Comparison of ENCODE assay signal across 26 cellular contexts in the genomic region with DNA sequence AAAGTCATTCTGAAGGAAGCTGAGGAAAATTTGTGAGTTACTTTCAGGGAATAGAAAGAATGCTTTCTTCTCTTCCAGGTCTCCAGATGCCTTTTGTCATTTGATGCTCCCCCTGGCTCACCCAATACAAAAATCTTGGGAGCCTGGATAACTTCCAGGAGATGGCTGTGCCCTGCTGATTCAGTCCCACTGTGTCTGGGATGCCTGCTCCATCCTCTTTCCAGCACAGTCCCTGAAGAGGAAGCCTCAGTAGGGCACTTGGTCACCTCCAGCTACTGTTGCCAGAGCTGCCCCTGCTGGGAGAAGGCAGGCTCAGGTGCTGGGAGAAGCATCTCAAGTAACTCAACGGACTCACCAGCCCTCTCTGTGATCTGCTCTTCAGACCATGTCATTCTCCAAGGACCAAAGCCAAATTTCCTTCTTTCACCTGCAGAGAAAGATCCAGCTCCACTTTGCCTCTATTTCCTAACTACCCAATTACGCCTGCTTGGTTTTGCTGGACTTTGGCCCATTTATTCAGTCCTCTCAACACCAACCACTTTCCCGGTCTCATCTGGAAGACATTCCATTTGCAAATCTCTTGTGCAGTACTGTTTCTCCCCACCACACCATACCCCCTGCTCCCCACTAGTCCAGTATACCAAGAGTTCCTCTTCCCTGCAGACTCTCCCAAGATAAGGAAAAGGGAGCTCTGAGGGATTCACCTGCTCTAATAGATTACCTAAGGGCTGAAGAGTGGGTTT. TPM values are rescaled to one million over a fixed set of nuclear protein-coding genes. Genes with fewer than 3 reads are reported as not detected.
DNase-seq lines count a peak whose midpoint lies in the region; ATAC-seq, FAIRE-seq and TF ChIP-seq lines count a peak whose summit lies in the region.
"Had no signal": no experiment of that assay in that cellular context is flagged by ENCODE, and none has a peak within 500 bp of the region (broad histone marks: within the 10 kb centered on the region; RNA-seq: fewer than 3 reads in every experiment).

No MANE protein-coding gene starts in this region.

- no peak overlapping the region for H3K4me2 ChIP-seq in A549
- H3K4me2 ChIP-seq: SK-N-SH had no signal

- no peaks in the 10 kb centered on the region for H3K27me3 Mint-ChIP-seq in memory B cell
- H3K27me3 Mint-ChIP-seq: activated CD4-positive, alpha-beta memory T cell treated with anti-CD3 and anti-CD28 coated beads for 36 hours; CD4-positive, alpha-beta T cell; IgD-negative memory B cell had no signal

- H3K4me3 Mint-ChIP-seq in memory B cell, result peak overlapping the region; percentile 11
- H3K4me3 Mint-ChIP-seq: activated CD4-positive, alpha-beta memory T cell treated with anti-CD3 and anti-CD28 coated beads for 36 hours; CD4-positive, alpha-beta T cell; mesothelial cell of epicardium; natural killer cell had no signal

- POLR2A ChIA-PET in A549 (lab: Yijun Ruan, JAX), result no interaction called here

- intact Hi-C loops in adrenal gland (cut with DNase I), result loop anchor here in 1 of 2 donors (10.0 kb wide), 1 partner anchor 193 kb away; no protein-coding TSS in a partner anchor
- intact Hi-C loops in uterus (cut with DNase I; ENCODE audit: low total_unique reads), result no loop called here

- TF ChIP-seq CTCF in A549 (IDR thresholded peaks at IDR 0.05), result no peak
- peak in 3 of 6 experiments; percentile 15 to 35 (median 22) for TF ChIP-seq CTCF in adrenal gland (IDR thresholded peaks at IDR 0.05)
- TF ChIP-seq CTCF in uterus (IDR thresholded peaks at IDR 0.05), result no peak

- no peak for TF ChIP-seq EP300 in A549 (IDR thresholded peaks at IDR 0.05)

- TF ChIP-seq RAD21 in A549 (conservative IDR thresholded peaks at IDR 0.05 in 1 of 2, IDR thresholded peaks at IDR 0.05 in 1 of 2), result no peak

- H3K9me3 Mint-ChIP-seq in memory B cell, result peaks cover 1% of the 10 kb centered on the region
- H3K9me3 Mint-ChIP-seq: CD4-positive, alpha-beta T cell; IgD-negative memory B cell; natural killer cell had no signal

- ATAC-seq in A549 (peak; percentile 33 to 68; a peak in 3 of 6 replicates), memory B cell (ENCODE audit: low read depth) (no peak), HG03378 (IDR thresholded peaks at IDR 0.05; ENCODE audit: unreplicated experiment) (no peak), GM21360 (IDR thresholded peaks at IDR 0.05; ENCODE audit: unreplicated experiment) (no peak), GM18498 (IDR thresholded peaks at IDR 0.05; ENCODE audit: unreplicated experiment) (no peak)
- ATAC-seq: natural killer cell had no signal

- CTCF ChIA-PET in A549 (lab: Yijun Ruan, JAX), result interaction anchor here (0.9 to 2.9 kb wide), 13 partner anchors 8 to 643 kb away, joined by 3 to 22 read pairs (median 4); no protein-coding TSS in a partner anchor

- H3K27ac Mint-ChIP-seq in memory B cell, result peak overlapping the region; percentile 12
- H3K27ac Mint-ChIP-seq: activated CD4-positive, alpha-beta memory T cell treated with anti-CD3 and anti-CD28 coated beads for 36 hours; CD4-positive, alpha-beta T cell; mesothelial cell of epicardium had no signal

- H3K27ac ChIP-seq in A549, result no peak overlapping the region; a peak in 1 of 6 replicates
- peak overlapping the region; percentile 4 to 86 (median 57) for H3K27ac ChIP-seq in adrenal gland
- H3K27ac ChIP-seq in uterus, result peak overlapping the region in 1 of 2 donors; percentile 25
- H3K27ac ChIP-seq: brain microvascular endothelial cell, colonic mucosa, RWPE1 had no signal

- H3K4me1 ChIP-seq in A549 (peaks cover 31% of the 10 kb centered on the region; the same call in 2 of the 3 replicates), adrenal gland (replicated peaks in 1 of 2) (peaks cover 31 to 65% of the 10 kb centered on the region in 2 donors), uterus (no peaks in the 10 kb centered on the region)
- H3K4me1 ChIP-seq: colonic mucosa had no signal

- TF ChIP-seq POLR2A in A549 (IDR thresholded peaks at IDR 0.05; ENCODE audit: low read length), result no peak
- no peak for TF ChIP-seq POLR2A in adrenal gland (IDR thresholded peaks at IDR 0.05)
- TF ChIP-seq POLR2A in uterus (IDR thresholded peaks at IDR 0.05), result no peak

- peaks cover 0 to 5% of the 10 kb centered on the region in 2 donors for H3K36me3 ChIP-seq in adrenal gland (replicated peaks in 1 of 2)
- H3K36me3 ChIP-seq in uterus, result no peaks in the 10 kb centered on the region
- H3K36me3 ChIP-seq: brain microvascular endothelial cell, colonic mucosa had no signal

- FAIRE-seq in A549 (lab: Jason Lieb, UNC), result no peak

- H3K36me3 Mint-ChIP-seq in memory B cell, result peaks cover 14% of the 10 kb centered on the region
- H3K36me3 Mint-ChIP-seq: natural killer cell had no signal

- H3K27me3 ChIP-seq in adrenal gland (no peaks in the 10 kb centered on the region), uterus (no peaks in the 10 kb centered on the region)
- H3K27me3 ChIP-seq: brain microvascular endothelial cell, colonic mucosa had no signal

- H3K4me3 ChIP-seq in A549 (no peak overlapping the region), adrenal gland (no peak overlapping the region), uterus (no peak overlapping the region)
- H3K4me3 ChIP-seq: colonic mucosa had no signal

- DNase-seq in A549 (ENCODE audit: low read depth in 1 of 2, low spot score in 1 of 2), result no peak
- DNase-seq in EL, result peak; percentile 7
- DNase-seq in adrenal gland, result peak in 3 of 7 donors; percentile 34 to 44 (median 37)
- DNase-seq in memory B cell (ENCODE audit: low spot score in 2 of 2), result no peak
- no peak for DNase-seq in uterus
- DNase-seq: activated gamma-delta T cell treated with Interleukin-2 at 50 U/mL for 16 hours; activated T-cell treated with anti-CD3 and anti-CD28 coated beads for 4 hours; brain microvascular endothelial cell; CD4-positive, alpha-beta T cell; colonic mucosa; DMS 273 treated with DMSO at 0.1 percent for 48 hours; GF-D8; natural killer cell; NCI-H1417; NCI-H524 treated with DMSO at 0.1 percent for 48 hours; right cardiac atrium; SK-N-SH; stimulated activated CD8-positive, alpha-beta memory T cell treated with anti-CD3 and anti-CD28 coated beads, Interleukin-4, amount 100 ng/mL, for 48 hours; T-helper 9 cell had no signal

- 79% methylated on average over 3 of the region's 3 CpGs for WGBS in A549 (ENCODE audit: missing lambda C conversion rate)
- whole genome bisulfite sequencing in adrenal gland, 4 donors, result 67 to 80% (median 74%) methylated on average over 3 of the region's 3 CpGs

- peaks cover 39% of the 10 kb centered on the region for H3K4me1 Mint-ChIP-seq in memory B cell

- H3K9me3 ChIP-seq in A549 (peaks cover 11% of the 10 kb centered on the region), adrenal gland (replicated peaks in 1 of 3) (no peaks in the 10 kb centered on the region), uterus (no peaks in the 10 kb centered on the region)
- H3K9me3 ChIP-seq: colonic mucosa, SK-N-SH had no signal

TF ChIP-seq in A549, 52 proteins besides CTCF, POLR2A, EP300 and RAD21 (continues in another document):
- TF ChIP-seq NFE2L2 (conservative IDR thresholded peaks at IDR 0.05; ENCODE audit: low read length), result no peak
- TF ChIP-seq, protein P1, sequence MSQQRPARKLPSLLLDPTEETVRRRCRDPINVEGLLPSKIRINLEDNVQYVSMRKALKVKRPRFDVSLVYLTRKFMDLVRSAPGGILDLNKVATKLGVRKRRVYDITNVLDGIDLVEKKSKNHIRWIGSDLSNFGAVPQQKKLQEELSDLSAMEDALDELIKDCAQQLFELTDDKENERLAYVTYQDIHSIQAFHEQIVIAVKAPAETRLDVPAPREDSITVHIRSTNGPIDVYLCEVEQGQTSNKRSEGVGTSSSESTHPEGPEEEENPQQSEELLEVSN (IDR thresholded peaks at IDR 0.05; ENCODE audit: borderline replicate concordance, low read depth), result no peak
- no peak for TF ChIP-seq HOXA7 (CRISPR knock-in tag; IDR thresholded peaks at IDR 0.05)
- TF ChIP-seq, protein P2, sequence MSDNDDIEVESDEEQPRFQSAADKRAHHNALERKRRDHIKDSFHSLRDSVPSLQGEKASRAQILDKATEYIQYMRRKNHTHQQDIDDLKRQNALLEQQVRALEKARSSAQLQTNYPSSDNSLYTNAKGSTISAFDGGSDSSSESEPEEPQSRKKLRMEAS (IDR thresholded peaks at IDR 0.05), result no peak
- TF ChIP-seq CBX2 (IDR thresholded peaks at IDR 0.05; ENCODE audit: borderline replicate concordance, low read depth), result no peak
- no peak for TF ChIP-seq CEBPB (IDR thresholded peaks at IDR 0.05)
- no peak for TF ChIP-seq NPAS2 (CRISPR knock-in tag; IDR thresholded peaks at IDR 0.05; ENCODE audit: borderline replicate concordance)
- TF ChIP-seq, protein P3, sequence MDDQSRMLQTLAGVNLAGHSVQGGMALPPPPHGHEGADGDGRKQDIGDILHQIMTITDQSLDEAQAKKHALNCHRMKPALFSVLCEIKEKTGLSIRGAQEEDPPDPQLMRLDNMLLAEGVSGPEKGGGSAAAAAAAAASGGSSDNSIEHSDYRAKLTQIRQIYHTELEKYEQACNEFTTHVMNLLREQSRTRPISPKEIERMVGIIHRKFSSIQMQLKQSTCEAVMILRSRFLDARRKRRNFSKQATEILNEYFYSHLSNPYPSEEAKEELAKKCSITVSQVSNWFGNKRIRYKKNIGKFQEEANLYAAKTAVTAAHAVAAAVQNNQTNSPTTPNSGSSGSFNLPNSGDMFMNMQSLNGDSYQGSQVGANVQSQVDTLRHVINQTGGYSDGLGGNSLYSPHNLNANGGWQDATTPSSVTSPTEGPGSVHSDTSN (IDR thresholded peaks at IDR 0.05), result no peak
- no peak for TF ChIP-seq PHF8 (IDR thresholded peaks at IDR 0.05; ENCODE audit: borderline replicate concordance, low read depth)
- TF ChIP-seq, protein P4, sequence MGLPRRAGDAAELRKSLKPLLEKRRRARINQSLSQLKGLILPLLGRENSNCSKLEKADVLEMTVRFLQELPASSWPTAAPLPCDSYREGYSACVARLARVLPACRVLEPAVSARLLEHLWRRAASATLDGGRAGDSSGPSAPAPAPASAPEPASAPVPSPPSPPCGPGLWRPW (IDR thresholded peaks at IDR 0.05), result no peak

RNA-seq across cellular contexts. Expression of a gene that starts 53.3 kb away (rescaled TPM):
- polyA plus RNA-seq in A549 (2011; rRNA removed) (47.8 and 64.4 TPM in 2 replicates), A549 (2017; fragmentation: RNase III; extraction: RNeasy Plus Mini Kit Qiagen cat#74134 plus additional on column Dnase treatment) (11.3 to 13.1 TPM (median 12.4 TPM) in 3 replicates), adrenal gland (100 to 1,000 TPM in 2 of 3 donors, 10 to 100 TPM in 1; 51.0 to 224 (median 104) TPM)
- 14.3 and 15.8 TPM in 2 replicates for polyA plus RNA-seq in A549 (2012; cell fraction: cytosol; rRNA removed)
- polyA plus RNA-seq in A549 (2012; cell fraction: nucleus; rRNA removed), result 29.8 and 36.5 TPM in 2 replicates
- 101 and 106 TPM in 2 replicates for polyA minus RNA-seq in A549 (2011; rRNA and poly(A)+ RNA removed)
- total RNA-seq in adrenal gland (100 to 1,000 TPM in 7 of 8 donors, 10 to 100 TPM in 1; 98.1 to 294 (median 145) TPM), uterus (10 to 100 TPM in 3 of 4 donors, 1 to 10 TPM in 1; 6.2 to 41.4 (median 26.6) TPM)

Comparison
In these comparisons a context has a peak if more than half of its experiments do, and no peak if none do; other contexts are left out.
1. ATAC-seq: peak in A549 (2 of 2); none in memory B cell (single experiment), HG03378 (single experiment), GM21360 (single experiment) and GM18498 (single experiment).
2. H3K27ac ChIP-seq: peak in adrenal gland (5 of 5); none in A549 (0 of 2).